In genomic region chr21:38720074-38720473, GRCh38 we compare ENCODE assay signal across 27 cellular contexts.
"Had no signal": no experiment of that assay in that cellular context is flagged by ENCODE, and none has a peak within 500 bp of the region (broad histone marks: within the 10 kb centered on the region; RNA-seq: fewer than 3 reads in every experiment).

No MANE protein-coding gene starts in this region.

- H3K27me3 ChIP-seq: colonic mucosa, esophagus muscularis mucosa, esophagus squamous epithelium, gastrocnemius medialis, gastroesophageal sphincter, heart left ventricle, heart right ventricle had no signal

- ATAC-seq: effector memory CD8-positive, alpha-beta T cell; esophagus mucosa; foreskin keratinocyte; gastrocnemius medialis; gastroesophageal sphincter; heart left ventricle; heart right ventricle had no signal

- H3K27ac ChIP-seq: colonic mucosa, coronary artery, epithelial cell of prostate, esophagus muscularis mucosa, esophagus squamous epithelium, foreskin keratinocyte, gastrocnemius medialis, gastroesophageal sphincter, heart left ventricle, heart right ventricle had no signal

- DNase-seq: colonic mucosa; cortex of kidney; dermis blood vessel endothelial cell; effector CD4-positive, alpha-beta T cell; effector CD8-positive, alpha-beta T cell; effector memory CD4-positive, alpha-beta T cell; effector memory CD8-positive, alpha-beta T cell; endodermal cell; erythroblast; esophagus squamous epithelium; foreskin fibroblast; foreskin keratinocyte; foreskin melanocyte; gastrocnemius medialis; glutamatergic neuron; head of caudate nucleus; heart left ventricle; heart right ventricle had no signal

- H3K4me3 Mint-ChIP-seq: dendritic cell treated with granulocyte-macrophage colony-stimulating factor and Interleukin-4, amounts not matched to agents 40 ng/mL and 50 ng/mL, for 4 days; effector memory CD8-positive, alpha-beta T cell; endodermal cell had no signal

- H3K4me3 ChIP-seq: colonic mucosa, coronary artery, esophagus muscularis mucosa, esophagus squamous epithelium, gastrocnemius medialis, gastroesophageal sphincter, heart left ventricle, heart right ventricle had no signal

- FAIRE-seq: colon, endometrium, frontal cortex had no signal

- H3K9me3 ChIP-seq: colonic mucosa, gastrocnemius medialis had no signal

- H3K36me3 ChIP-seq: colonic mucosa, esophagus muscularis mucosa, esophagus squamous epithelium, gastrocnemius medialis, gastroesophageal sphincter, heart left ventricle, heart right ventricle had no signal

- H3K27ac Mint-ChIP-seq: dendritic cell treated with granulocyte-macrophage colony-stimulating factor and Interleukin-4, amounts not matched to agents 40 ng/mL and 50 ng/mL, for 4 days; effector memory CD8-positive, alpha-beta T cell; endodermal cell had no signal

- H3K4me1 ChIP-seq: colonic mucosa, esophagus muscularis mucosa, esophagus squamous epithelium, foreskin keratinocyte, gastrocnemius medialis, gastroesophageal sphincter, heart left ventricle, heart right ventricle had no signal
